Comparison of ENCODE assay signal across 19 cellular contexts in genomic region chrX:69126642-69127041, GRCh38. TPM values are rescaled to one million over a fixed set of nuclear protein-coding genes. Genes with fewer than 3 reads are reported as not detected.
DNase-seq lines count a peak whose midpoint lies in the region; ATAC-seq and TF ChIP-seq lines count a peak whose summit lies in the region.
"Had no signal": no experiment of that assay in that cellular context is flagged by ENCODE, and none has a peak within 500 bp of the region (broad histone marks: within the 10 kb centered on the region; RNA-seq: fewer than 3 reads in every experiment).

No MANE protein-coding gene starts in this region.

- no CpG with 5 or more reads among the region's 5 CpGs for WGBS in IMR-90 (ENCODE audit: extremely low coverage in 2 of 2, insufficient read length in 1 of 2), 2 experiments

- H2BK120ac ChIP-seq in IMR-90 (ENCODE audit: low read depth, low read length): peak overlapping the region; percentile 34; the same call in 1 of the 2 replicates

- no peak for TF ChIP-seq RAD21 in IMR-90 (IDR thresholded peaks at IDR 0.05; ENCODE audit: low read length)

- CTCF ChIA-PET in IMR-90 (lab: Yijun Ruan, JAX): no interaction called here

- TF ChIP-seq CTCF in IMR-90 (conservative IDR thresholded peaks at IDR 0.05; ENCODE audit: low read depth, low read length) (no peak), gastrocnemius medialis (IDR thresholded peaks at IDR 0.05 in 4 of 5, conservative IDR thresholded peaks at IDR 0.05 in 1 of 5) (no peak), mucosa of descending colon (IDR thresholded peaks at IDR 0.05) (no peak)

- H4K91ac ChIP-seq in IMR-90 (ENCODE audit: insufficient read depth, low read depth, low read length): peak overlapping the region; percentile 56; the same call in 1 of the 2 replicates

- H3K4ac ChIP-seq in IMR-90 (ENCODE audit: low read depth, low read length): peak overlapping the region; percentile 2; the same call in 1 of the 2 replicates

- in situ Hi-C loops in IMR-90 (cut with MboI; ENCODE audit: low sequenced_read_pairs) (no loop called here), gastrocnemius medialis (cut with MboI; ENCODE audit: low sequenced_read_pairs in 4 of 4) (no loop called here)

- H4K5ac ChIP-seq in IMR-90 (ENCODE audit: low read depth, low read length): no peak overlapping the region

- H2AK9ac ChIP-seq in IMR-90 (replicated peaks; ENCODE audit: low read depth, low read length, poor library complexity): no peak overlapping the region

- no TSS peak for BruUV-seq in IMR-90 (replicated peaks; lab: Mats Ljungman, UMichigan)

- H3K9me3 ChIP-seq in BLaER1 (no peaks in the 10 kb centered on the region), IMR-90 (ENCODE audit: control insufficient read depth, insufficient read depth, low read length) (no peaks in the 10 kb centered on the region), gastrocnemius medialis (no peaks in the 10 kb centered on the region), mucosa of descending colon (no peaks in the 10 kb centered on the region)

- peak overlapping the region; percentile 46 for H2AFZ ChIP-seq in IMR-90 (replicated peaks; ENCODE audit: low read length, poor library complexity)

- no peak overlapping the region for H2BK15ac ChIP-seq in IMR-90 (ENCODE audit: low read depth, low read length)

- ATAC-seq in IMR-90 (ENCODE audit: low read depth) (no peak), gastrocnemius medialis (peak; percentile 27 to 60), mucosa of descending colon (no peak), GM18868 (IDR thresholded peaks at IDR 0.05; ENCODE audit: unreplicated experiment) (no peak)
- ATAC-seq: CD8-positive, alpha-beta T cell had no signal

- H3K56ac ChIP-seq in IMR-90 (ENCODE audit: extremely low read depth, insufficient read depth, low read length): no peak overlapping the region

- 0 out of 2 replicates have a peak, but pooled peaks cover 7% of the 10 kb centered on the region for H3K9me1 ChIP-seq in IMR-90 (ENCODE audit: insufficient read depth, low read length)

- H2BK20ac ChIP-seq in IMR-90 (ENCODE audit: low read depth, low read length): peak overlapping the region; percentile 27; the same call in 1 of the 2 replicates

- POLR2A ChIA-PET in IMR-90 (lab: Charles Lee; ENCODE audit: unreplicated experiment): no interaction called here

- H3K4me3 ChIP-seq in BLaER1: no peak overlapping the region
- no peak overlapping the region for H3K4me3 ChIP-seq in IMR-90 (ENCODE audit: insufficient read depth, low read depth, low read length)
- H3K4me3 ChIP-seq in gastrocnemius medialis: no peak overlapping the region
- H3K4me3 ChIP-seq in mucosa of descending colon: no peak overlapping the region

- H3K27me3 ChIP-seq in BLaER1 (peaks cover 95% of the 10 kb centered on the region), IMR-90 (ENCODE audit: control insufficient read depth, insufficient read depth, low read length) (peaks cover 11% of the 10 kb centered on the region; the same call in 1 of the 2 replicates), gastrocnemius medialis (peaks cover 0 to 2% (median 0%) of the 10 kb centered on the region in 3 donors)

- no peak overlapping the region for H3K18ac ChIP-seq in IMR-90 (ENCODE audit: low read depth, low read length)

- DNase-seq in IMR-90 (no peak), foreskin melanocyte (peak; percentile 29), gastrocnemius medialis (peak in 1 of 2 donors; percentile 6), SK-N-DZ (ENCODE audit: low spot score) (no peak), occipital lobe (lab: John Stamatoyannopoulos, UW) (no peak), mucosa of descending colon (no peak)
- DNase-seq: CD8-positive, alpha-beta T cell; DMS53; H7; HFFc6; KBM-7; MV-4-11; NCI-H1417 treated with DMSO at 0.1 percent for 48 hours; NCI-H187 treated with DMSO at 0.1 percent for 48 hours; NCI-H2227 treated with DMSO at 0.1 percent for 48 hours; NCI-H524; PC-3 had no signal

- H3K27ac ChIP-seq in BLaER1 (peak overlapping the region; percentile 43; the same call in 1 of the 2 replicates), IMR-90 (ENCODE audit: insufficient read depth, low read length) (no peak overlapping the region), gastrocnemius medialis (no peak overlapping the region)

- TF ChIP-seq POLR2A in IMR-90 (IDR thresholded peaks at IDR 0.05; ENCODE audit: low read depth, low read length) (no peak), gastrocnemius medialis (IDR thresholded peaks at IDR 0.05) (no peak)

- H4K20me1 ChIP-seq in BLaER1: peaks cover 6% of the 10 kb centered on the region; the same call in 1 of the 2 replicates
- H4K20me1 ChIP-seq in IMR-90 (ENCODE audit: insufficient read depth, low read length): no peaks in the 10 kb centered on the region

- H3K4me1 ChIP-seq in BLaER1 (peaks cover 20% of the 10 kb centered on the region), IMR-90 (ENCODE audit: control insufficient read depth, insufficient read depth, low read length) (peaks cover 18% of the 10 kb centered on the region), gastrocnemius medialis (no peaks in the 10 kb centered on the region), mucosa of descending colon (ENCODE audit: low read depth) (no peaks in the 10 kb centered on the region)

- no peak overlapping the region for H2AK5ac ChIP-seq in IMR-90 (ENCODE audit: low read depth, low read length)

- H3K4me2 ChIP-seq in BLaER1 (peak overlapping the region; percentile 51), IMR-90 (ENCODE audit: low read depth, low read length) (no peak overlapping the region)

- H4K8ac ChIP-seq in IMR-90 (ENCODE audit: low read depth in 2 of 2, low read length in 2 of 2): 0 out of 4 replicates have a peak overlapping the region, but pooled peaks of 1 of the 2 experiments have one; percentile 27

- intact Hi-C loops in IMR-90 (cut with micrococcal nuclease) (no loop called here), gastrocnemius medialis (cut with DNase I; ENCODE audit: low total_unique reads) (no loop called here), mucosa of descending colon (cut with DNase I, micrococcal nuclease) (no loop called here)

- no peaks in the 10 kb centered on the region for H3K79me1 ChIP-seq in IMR-90 (ENCODE audit: low read depth in 1 of 2, low read length in 2 of 2)

- H3K23ac ChIP-seq in IMR-90 (ENCODE audit: low read depth, low read length): no peak overlapping the region

- no peak overlapping the region for H3K14ac ChIP-seq in IMR-90 (replicated peaks; ENCODE audit: low read depth, low read length)

- dilution Hi-C loops in IMR-90 (cut with HindIII; ENCODE audit: low sequenced_read_pairs, unreplicated experiment): no loop called here

- no peaks in the 10 kb centered on the region for H3K36me3 ChIP-seq in BLaER1
- no peaks in the 10 kb centered on the region for H3K36me3 ChIP-seq in IMR-90 (ENCODE audit: control insufficient read depth, insufficient read depth, low read length)
- no peaks in the 10 kb centered on the region for H3K36me3 ChIP-seq in gastrocnemius medialis
- H3K36me3 ChIP-seq in mucosa of descending colon (ENCODE audit: low read depth): no peaks in the 10 kb centered on the region

- no peak overlapping the region for H2BK5ac ChIP-seq in IMR-90 (ENCODE audit: low read depth, low read length, poor library complexity, severe bottlenecking)

- H3K9ac ChIP-seq in BLaER1: peak overlapping the region; percentile 5; the same call in 1 of the 2 replicates
- H3K9ac ChIP-seq in IMR-90 (ENCODE audit: low read depth, low read length): no peak overlapping the region

TF ChIP-seq in IMR-90, 13 proteins besides CTCF, POLR2A, EP300 and RAD21:
- TF ChIP-seq USF2 (IDR thresholded peaks at IDR 0.05; ENCODE audit: low read depth, low read length) (no peak), RFX5 (IDR thresholded peaks at IDR 0.05; ENCODE audit: low read depth, low read length) (no peak), CEBPB (IDR thresholded peaks at IDR 0.05; ENCODE audit: low read depth, low read length) (no peak), MXI1 (IDR thresholded peaks at IDR 0.05; ENCODE audit: borderline replicate concordance, low read depth, low read length) (no peak), NFE2L2 (IDR thresholded peaks at IDR 0.05; ENCODE audit: low read depth, low read length) (no peak), BHLHE40 (IDR thresholded peaks at IDR 0.05; ENCODE audit: low read depth, low read length) (no peak), FOS (IDR thresholded peaks at IDR 0.05; ENCODE audit: low read depth, low read length) (no peak), MAFK (IDR thresholded peaks at IDR 0.05; ENCODE audit: low read depth, low read length) (no peak), MAZ (IDR thresholded peaks at IDR 0.05; ENCODE audit: borderline replicate concordance, low read depth, low read length) (no peak), ELK1 (IDR thresholded peaks at IDR 0.05; ENCODE audit: borderline replicate concordance, low read depth, low read length) (no peak), CHD1 (IDR thresholded peaks at IDR 0.05; ENCODE audit: low read depth, low read length) (no peak), SMC3 (IDR thresholded peaks at IDR 0.05; ENCODE audit: low read depth, low read length) (no peak), RCOR1 (IDR thresholded peaks at IDR 0.05; ENCODE audit: insufficient replicate concordance, low read length) (no peak)

RNA-seq across cellular contexts. Expression of gene PJA1, which starts 38.6 kb away (rescaled TPM):
- total RNA-seq in IMR-90 (2012; rRNA removed): 24.4 and 26.7 TPM in 2 replicates
- 13.6 and 15.1 TPM in 2 replicates for polyA plus RNA-seq in IMR-90 (2012; rRNA removed)
- polyA plus RNA-seq in IMR-90 (2012; cell fraction: cytosol; rRNA removed): 10.4 and 10.6 TPM in 2 replicates
- polyA plus RNA-seq in IMR-90 (2012; cell fraction: nucleus; rRNA removed; ENCODE audit: low replicate concordance): 5.0 and 9.7 TPM in 2 replicates
- 1 to 10 TPM; 2.5 to 9.6 (median 7.6) TPM for total RNA-seq in gastrocnemius medialis
- 47.4 and 49.9 TPM in 2 replicates for polyA plus RNA-seq in SK-N-DZ (2014; cell fraction: cytosol; rRNA removed)
- polyA plus RNA-seq in SK-N-DZ (2014; cell fraction: nucleus; rRNA removed): 25.6 and 28.6 TPM in 2 replicates
- total RNA-seq in occipital lobe: 108 TPM
- total RNA-seq in mucosa of descending colon: 10 to 100 TPM in 1 of 3 donors, 1 to 10 TPM in 2; 4.4 to 18.8 (median 5.2) TPM

Comparison
In these comparisons a context has a peak if more than half of its experiments do, and no peak if none do; other contexts are left out.
1. ATAC-seq: peak in gastrocnemius medialis (2 of 2); none in IMR-90 (single experiment), mucosa of descending colon (single experiment) and GM18868 (single experiment).